Comparison of ENCODE assay signal across 21 cellular contexts in genomic region chr1:25541889-25542658, GRCh38. TPM values are rescaled to one million over a fixed set of nuclear protein-coding genes. Genes with fewer than 3 reads are reported as not detected.
A peak's percentile ranks its signal among the peaks of the same experiment; 100 is the strongest.
DNase-seq lines count a peak whose midpoint lies in the region; ATAC-seq, FAIRE-seq and TF ChIP-seq lines count a peak whose summit lies in the region.
"Had no signal": no experiment of that assay in that cellular context is flagged by ENCODE, and none has a peak within 500 bp of the region (broad histone marks: within the 10 kb centered on the region; RNA-seq: fewer than 3 reads in every experiment).

No MANE protein-coding gene starts in this region.

- no peaks in the 10 kb centered on the region for H3K36me3 Mint-ChIP-seq in activated CD8-positive, alpha-beta T cell treated with anti-CD3 and anti-CD28 coated beads for 36 hours (ENCODE audit: low read depth)
- H3K36me3 Mint-ChIP-seq in memory B cell, result no peaks in the 10 kb centered on the region
- no peaks in the 10 kb centered on the region for H3K36me3 Mint-ChIP-seq in type B pancreatic cell

- H3K4me3 ChIP-seq in HepG2 (replicated peaks in 1 of 3; ENCODE audit: insufficient read depth in 1 of 3, low read depth in 2 of 3, low read length in 3 of 3), result no peak overlapping the region
- no peak overlapping the region for H3K4me3 ChIP-seq in right lobe of liver
- H3K4me3 ChIP-seq: ovary, thyroid gland had no signal

- no TSS peak for BruUV-seq in HepG2 (replicated peaks; lab: Mats Ljungman, UMichigan)

- no peak for FAIRE-seq in HepG2 (lab: Jason Lieb, UNC)
- FAIRE-seq: kidney, TTC549 had no signal

- peak overlapping the region; percentile 82 for H3K4me3 Mint-ChIP-seq in activated CD8-positive, alpha-beta T cell treated with anti-CD3 and anti-CD28 coated beads for 36 hours
- H3K4me3 Mint-ChIP-seq in memory B cell (peak overlapping the region; percentile 63), type B pancreatic cell (peak overlapping the region; percentile 82)

- DNase-seq in HepG2 (ENCODE audit: low spot score) (no peak), right lobe of liver (no peak), memory B cell (ENCODE audit: low spot score in 2 of 2) (no peak), type B pancreatic cell (ENCODE audit: extremely low spot score, unreplicated experiment) (no peak)
- no peak for DNase-seq in activated CD8-positive, alpha-beta T cell treated with anti-CD3 and anti-CD28 coated beads for 36 hours
- DNase-seq: activated effector memory CD4-positive, alpha-beta T cell treated with anti-CD3 and anti-CD28 coated beads, Interleukin-2, amount 50 U/mL, for 16 hours; AML-193; dermis blood vessel endothelial cell; DMS79; heart left ventricle; kidney; NCI-H2029 treated with DMSO at 0.1 percent for 48 hours; NCI-H524 treated with DMSO at 0.1 percent for 48 hours; OCI-M1; ovary; stimulated activated CD4-positive, alpha-beta T cell treated with anti-CD3 and anti-CD28 coated beads, Interleukin-4, amount 100 ng/mL, for 1 hour; thyroid gland had no signal

- TF ChIP-seq POLR2A in HepG2 (IDR thresholded peaks at IDR 0.05; ENCODE audit: insufficient read depth in 1 of 2, low read depth in 2 of 2, low read length in 2 of 2) (no peak), right lobe of liver (IDR thresholded peaks at IDR 0.05) (no peak)

- ATAC-seq in HepG2 (no peak), right lobe of liver (no peak), memory B cell (ENCODE audit: low read depth) (no peak), GM18870 (IDR thresholded peaks at IDR 0.05; ENCODE audit: unreplicated experiment) (no peak), HG03196 (IDR thresholded peaks at IDR 0.05; ENCODE audit: unreplicated experiment) (no peak), HG03342 (IDR thresholded peaks at IDR 0.05; ENCODE audit: unreplicated experiment) (no peak)
- no peak for ATAC-seq in activated CD8-positive, alpha-beta T cell treated with anti-CD3 and anti-CD28 coated beads for 36 hours

- 39% methylated on average over 5 of the region's 8 CpGs for WGBS in HepG2 (ENCODE audit: low lambda C conversion rate)
- WGBS in right lobe of liver (ENCODE audit: insufficient coverage, low coverage, low lambda C conversion rate, missing lambda C conversion rate), result 80% methylated on average over 1 of the region's 8 CpGs

- intact Hi-C loops in HepG2 (cut with micrococcal nuclease; ENCODE audit: unreplicated experiment), result no loop called here
- intact Hi-C loops in right lobe of liver (cut with DNase I), result no loop called here
- intact Hi-C loops in activated CD8-positive, alpha-beta T cell treated with anti-CD3 and anti-CD28 coated beads for 36 hours (cut with micrococcal nuclease), result loop anchor here (10.0 kb wide), 1 partner anchor 163 kb away; no protein-coding TSS in a partner anchor

- H3K27me3 ChIP-seq in HepG2 (ENCODE audit: control insufficient read depth in 1 of 2, insufficient read depth in 2 of 2, low read length in 2 of 2), result peaks cover 1 to 3% of the 10 kb centered on the region in 2 experiments; a peak in 3 of 5 replicates
- H3K27me3 ChIP-seq in right lobe of liver, result no peaks in the 10 kb centered on the region
- H3K27me3 ChIP-seq: heart left ventricle, ovary, thyroid gland had no signal

- H3K9me3 Mint-ChIP-seq in activated CD8-positive, alpha-beta T cell treated with anti-CD3 and anti-CD28 coated beads for 36 hours, result no peaks in the 10 kb centered on the region
- H3K9me3 Mint-ChIP-seq in memory B cell (no peaks in the 10 kb centered on the region), type B pancreatic cell (no peaks in the 10 kb centered on the region)

- H3K27me3 Mint-ChIP-seq in activated CD8-positive, alpha-beta T cell treated with anti-CD3 and anti-CD28 coated beads for 36 hours, result no peaks in the 10 kb centered on the region
- H3K27me3 Mint-ChIP-seq in memory B cell (no peaks in the 10 kb centered on the region), type B pancreatic cell (peaks cover 6% of the 10 kb centered on the region)

- no peaks in the 10 kb centered on the region for H4K20me1 ChIP-seq in HepG2 (ENCODE audit: insufficient read depth, low read length)

- H3K9me3 ChIP-seq in HepG2 (ENCODE audit: low read length) (no peaks in the 10 kb centered on the region), right lobe of liver (no peaks in the 10 kb centered on the region)
- H3K9me3 ChIP-seq: heart left ventricle, ovary, thyroid gland had no signal

- H3K36me3 ChIP-seq in HepG2 (replicated peaks in 1 of 2; ENCODE audit: control insufficient read depth in 1 of 2, insufficient read depth in 2 of 2, low read length in 2 of 2), result no peaks in the 10 kb centered on the region
- H3K36me3 ChIP-seq in right lobe of liver, result no peaks in the 10 kb centered on the region
- H3K36me3 ChIP-seq: heart left ventricle, ovary, thyroid gland had no signal

- no peak overlapping the region for H3K27ac ChIP-seq in HepG2 (ENCODE audit: extremely low read length, insufficient read depth, low read length)
- no peak overlapping the region for H3K27ac ChIP-seq in right lobe of liver
- H3K27ac ChIP-seq: thyroid gland had no signal

- no peak for TF ChIP-seq EP300 in HepG2 (IDR thresholded peaks at IDR 0.05; ENCODE audit: low read depth in 2 of 2, low read length in 2 of 2)
- TF ChIP-seq EP300 in HepG2 (CRISPR knock-in tag; IDR thresholded peaks at IDR 0.05; ENCODE audit: borderline replicate concordance), result no peak

- POLR2A ChIA-PET in HepG2 (lab: Yijun Ruan, JAX), result no interaction called here
- POLR2A ChIA-PET in activated CD8-positive, alpha-beta T cell treated with anti-CD3 and anti-CD28 coated beads for 36 hours (lab: Charles Lee), result no interaction called here

- no peak overlapping the region for H2AFZ ChIP-seq in HepG2 (ENCODE audit: low read length)

- no peak overlapping the region for H3K9ac ChIP-seq in HepG2 (ENCODE audit: insufficient read depth, low read depth, low read length)

- in situ Hi-C loops in HepG2 (cut with HindIII; ENCODE audit: extremely low pct_ligation_motif_present, low pct_unique_long_range_greater_than_20kb), result no loop called here

- CTCF ChIA-PET in HepG2 (lab: Yijun Ruan, JAX; ENCODE audit: low intra/inter-chr PET ratio, low total read pairs), result no interaction called here
- CTCF ChIA-PET in activated CD8-positive, alpha-beta T cell treated with anti-CD3 and anti-CD28 coated beads for 36 hours (lab: Charles Lee), result interaction anchor here (1.1 to 1.6 kb wide), 2 partner anchors 25 to 30 kb away, joined by 3 to 4 read pairs; no protein-coding TSS in a partner anchor

- TF ChIP-seq RAD21 in HepG2 (CRISPR knock-in tag; IDR thresholded peaks at IDR 0.05), result no peak

- TF ChIP-seq CTCF in HepG2 (CRISPR knock-in tag; IDR thresholded peaks at IDR 0.05), result peak; percentile 35; the same call in 1 of the 2 replicates
- no peak for TF ChIP-seq CTCF in right lobe of liver (IDR thresholded peaks at IDR 0.05)
- no peak for TF ChIP-seq CTCF in activated CD8-positive, alpha-beta T cell treated with anti-CD3 and anti-CD28 coated beads for 36 hours (IDR thresholded peaks at IDR 0.05)
- no peak for TF ChIP-seq CTCF in type B pancreatic cell (conservative IDR thresholded peaks at IDR 0.05)

- H3K79me2 ChIP-seq in HepG2 (ENCODE audit: insufficient read depth, low read length), result no peaks in the 10 kb centered on the region

- H3K4me1 ChIP-seq in HepG2 (ENCODE audit: insufficient read depth, low read length) (peaks cover 58% of the 10 kb centered on the region), right lobe of liver (peaks cover 0 to 6% (median 3%) of the 10 kb centered on the region in 4 donors)

- no peak overlapping the region for H3K27ac Mint-ChIP-seq in activated CD8-positive, alpha-beta T cell treated with anti-CD3 and anti-CD28 coated beads for 36 hours
- no peak overlapping the region for H3K27ac Mint-ChIP-seq in memory B cell
- H3K27ac Mint-ChIP-seq in type B pancreatic cell, result peak overlapping the region; percentile 59

- H3K4me2 ChIP-seq in HepG2 (ENCODE audit: low read depth, low read length), result peak overlapping the region; percentile 49

- peaks cover 32% of the 10 kb centered on the region for H3K4me1 Mint-ChIP-seq in activated CD8-positive, alpha-beta T cell treated with anti-CD3 and anti-CD28 coated beads for 36 hours (ENCODE audit: low read depth)
- H3K4me1 Mint-ChIP-seq in memory B cell (peaks cover 12% of the 10 kb centered on the region), type B pancreatic cell (ENCODE audit: unreplicated experiment) (peaks cover 4% of the 10 kb centered on the region)

TF ChIP-seq in HepG2, 621 proteins besides CTCF, POLR2A, EP300 and RAD21:
- TF ChIP-seq ZNF335 (CRISPR knock-in tag; IDR thresholded peaks at IDR 0.05), result no peak
- TF ChIP-seq ZNF768 (CRISPR knock-in tag; IDR thresholded peaks at IDR 0.05), result peak; percentile 97
- peak; percentile 45; the same call in 1 of the 2 replicates for TF ChIP-seq ZMYM3 (CRISPR knock-in tag; IDR thresholded peaks at IDR 0.05)

RNA-seq across cellular contexts. Expression of gene LDLRAP1, which starts 1.3 kb away (rescaled TPM):
- total RNA-seq in HepG2 (2016; rRNA removed; fragmentation: Illumina TruSeq; extraction: Trizol) (6.3 and 7.2 TPM in 2 replicates), right lobe of liver (10 to 100 TPM; 15.3 to 24.3 (median 16.7) TPM), type B pancreatic cell (ENCODE audit: low replicate concordance) (20.7 and 21.3 TPM in 2 replicates)
- 1.6 and 1.8 TPM in 2 replicates for total RNA-seq in HepG2 (2016; cell fraction: cytosol; rRNA removed; fragmentation: Illumina TruSeq; extraction: Trizol; ENCODE audit: low read depth)
- 5.6 and 7.1 TPM in 2 replicates for total RNA-seq in HepG2 (2016; cell fraction: insoluble cytoplasmic fraction; rRNA removed; fragmentation: Illumina TruSeq; extraction: Trizol)
- total RNA-seq in HepG2 (2016; cell fraction: membrane; rRNA removed; fragmentation: Illumina TruSeq; extraction: Trizol), result 5.1 and 6.4 TPM in 2 replicates
- total RNA-seq in HepG2 (2016; cell fraction: nucleus; rRNA removed; fragmentation: Illumina TruSeq; extraction: Trizol), result 4.2 and 4.7 TPM in 2 replicates
- 12.1 and 13.7 TPM in 2 replicates for polyA plus RNA-seq in HepG2 (2011; rRNA removed)
- polyA plus RNA-seq in HepG2 (2011; cell fraction: cytosol; rRNA removed), result 9.5 and 10.4 TPM in 2 replicates
- polyA plus RNA-seq in HepG2 (2011; cell fraction: nucleus; rRNA removed), result 22.0 and 26.7 TPM in 2 replicates
- polyA plus RNA-seq in HepG2 (2012), result 7.7 and 7.8 TPM in 2 replicates
- 1.6 and 1.8 TPM in 2 replicates for polyA plus RNA-seq in HepG2 (2016; cell fraction: cytosol; fragmentation: Illumina TruSeq; extraction: Trizol; ENCODE audit: low read depth)
- 7.0 and 8.1 TPM in 2 replicates for polyA plus RNA-seq in HepG2 (2016; cell fraction: insoluble cytoplasmic fraction; fragmentation: Illumina TruSeq; extraction: Trizol; ENCODE audit: low read depth)
- polyA plus RNA-seq in HepG2 (2016; cell fraction: membrane; fragmentation: Illumina TruSeq; extraction: Trizol; ENCODE audit: low read depth), result 4.6 and 4.8 TPM in 2 replicates
- 12.0 and 13.6 TPM in 2 replicates for polyA plus RNA-seq in HepG2 (2016; cell fraction: nucleus; fragmentation: Illumina TruSeq; extraction: Trizol; ENCODE audit: insufficient read depth, low read depth)
- 12.3 and 19.3 TPM in 2 replicates for polyA minus RNA-seq in HepG2 (2011; rRNA and poly(A)+ RNA removed; ENCODE audit: low replicate concordance)
- 6.8 and 10.5 TPM in 2 replicates for polyA minus RNA-seq in HepG2 (2011; cell fraction: cytosol; rRNA and poly(A)+ RNA removed)
- polyA minus RNA-seq in HepG2 (2011; cell fraction: nucleus; rRNA and poly(A)+ RNA removed), result 6.1 and 6.2 TPM in 2 replicates
- 10 to 100 TPM; 13.4 to 14.5 TPM for total RNA-seq in activated CD8-positive, alpha-beta T cell treated with anti-CD3 and anti-CD28 coated beads for 36 hours
